ENCODE assay signal across 8 cellular contexts in the genomic region with DNA sequence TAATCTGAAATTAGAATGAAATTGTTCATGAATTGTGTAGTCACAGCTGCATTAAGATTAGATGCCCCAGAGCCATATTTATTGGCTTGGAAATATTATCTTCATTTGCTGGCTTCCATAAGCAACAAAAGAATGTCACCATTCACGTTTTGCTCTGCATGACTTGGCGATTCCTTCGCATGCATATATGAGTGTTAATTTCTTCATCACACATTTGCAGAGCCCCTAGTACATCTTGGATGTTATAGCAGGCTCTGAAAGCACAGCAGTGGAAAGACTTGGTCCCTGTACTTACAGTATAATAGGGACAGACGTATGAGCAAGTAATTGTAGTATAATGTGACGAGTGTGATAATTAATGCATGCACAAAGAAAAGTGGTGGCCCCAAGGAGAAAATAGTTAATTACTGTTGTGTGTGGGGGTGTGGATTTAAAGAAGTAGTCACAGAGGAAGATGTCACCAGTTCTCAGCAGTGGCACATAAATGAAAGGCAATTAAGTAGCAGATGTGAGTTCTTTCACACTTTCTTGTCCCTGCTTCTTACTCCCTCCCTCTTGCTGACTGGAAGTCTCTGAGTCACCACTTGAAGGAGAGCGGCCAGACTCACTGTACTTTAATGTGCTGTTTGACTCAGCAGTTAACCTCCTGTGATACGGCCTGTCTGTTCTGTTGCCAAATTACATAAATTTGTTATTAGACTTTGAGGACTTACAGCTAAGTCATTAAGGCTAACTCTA. TPM values are rescaled to one million over a fixed set of nuclear protein-coding genes. Genes with fewer than 3 reads are reported as not detected.
DNase-seq lines count a peak whose midpoint lies in the region; ATAC-seq and TF ChIP-seq lines count a peak whose summit lies in the region.

No MANE protein-coding gene starts in this region.

- H2BK15ac ChIP-seq in neuronal stem cell (ENCODE audit: low read length), result no peak overlapping the region

- H3K27me3 Mint-ChIP-seq in activated T-cell treated with anti-CD3 and anti-CD28 coated beads, Interleukin-2, amount 50 U/mL, for 72 hours (ENCODE audit: low read depth), result no peaks in the 10 kb centered on the region

- no peak overlapping the region for H3K18ac ChIP-seq in neuronal stem cell (ENCODE audit: low read length)

- H3K9ac ChIP-seq in HUES64 (ENCODE audit: low read depth, low read length) (peak overlapping the region; percentile 15; the same call in 1 of the 2 replicates), neuronal stem cell (ENCODE audit: low read depth, low read length, poor library complexity) (no peak overlapping the region)

- TF ChIP-seq POLR2A in stomach (IDR thresholded peaks at IDR 0.05), result no peak

- no peaks in the 10 kb centered on the region for H3K27me3 ChIP-seq in HUES64 (ENCODE audit: insufficient read depth, low read length)
- no peaks in the 10 kb centered on the region for H3K27me3 ChIP-seq in stomach
- peaks cover 0 to 4% (median 0%) of the 10 kb centered on the region in 3 experiments for H3K27me3 ChIP-seq in neuronal stem cell (ENCODE audit: control insufficient read depth in 3 of 3, insufficient read depth in 3 of 3, low read depth in 1 of 3, low read length in 3 of 3)

- peaks cover 18% of the 10 kb centered on the region for H3K4me1 Mint-ChIP-seq in activated T-cell treated with anti-CD3 and anti-CD28 coated beads, Interleukin-2, amount 50 U/mL, for 72 hours (ENCODE audit: low read depth)

- no peak overlapping the region for H2AFZ ChIP-seq in neuronal stem cell (ENCODE audit: low read length)

- no peaks in the 10 kb centered on the region for H3K9me3 ChIP-seq in HUES64 (ENCODE audit: insufficient read depth, low read depth, low read length)
- H3K9me3 ChIP-seq in stomach, result no peaks in the 10 kb centered on the region
- no peaks in the 10 kb centered on the region for H3K9me3 ChIP-seq in neuronal stem cell (replicated peaks in 1 of 2; ENCODE audit: control insufficient read depth in 2 of 2, insufficient read depth in 1 of 2, low read depth in 1 of 2, low read length in 2 of 2)

- no peak overlapping the region for H2BK120ac ChIP-seq in neuronal stem cell (ENCODE audit: low read depth, low read length)

- WGBS in HUES64, result 48% methylated on average over 7 of the region's 7 CpGs
- 11 to 23% (median 19%) methylated on average over 7 of the region's 7 CpGs for WGBS in stomach, 5 donors
- WGBS in neuronal stem cell (ENCODE audit: extremely low coverage in 2 of 2, insufficient read length in 2 of 2, insufficient replicate concordance in 1 of 2), 2 donors, result no CpG with 5 or more reads among the region's 7 CpGs

- no peaks in the 10 kb centered on the region for H3K79me1 ChIP-seq in neuronal stem cell (ENCODE audit: low read depth, low read length)

- H3K14ac ChIP-seq in neuronal stem cell (ENCODE audit: low read length), result no peak overlapping the region

- peak; percentile 95 to 98 for ATAC-seq in activated T-cell treated with anti-CD3 and anti-CD28 coated beads, Interleukin-2, amount 50 U/mL, for 72 hours (replicated peaks in 1 of 2)
- peak; percentile 71 to 93 for ATAC-seq in left cardiac atrium

- no peak for TF ChIP-seq EP300 in stomach (IDR thresholded peaks at IDR 0.05)

- no peak overlapping the region for H2AK5ac ChIP-seq in neuronal stem cell (ENCODE audit: low read depth, low read length)

- H3K23ac ChIP-seq in neuronal stem cell (ENCODE audit: low read depth, low read length, poor library complexity), result no peak overlapping the region

- peak overlapping the region in 1 of 2 donors; percentile 55 for H3K4me3 Mint-ChIP-seq in activated T-cell treated with anti-CD3 and anti-CD28 coated beads, Interleukin-2, amount 50 U/mL, for 72 hours

- H3K27ac ChIP-seq in C4-2B (peak overlapping the region; percentile 44), HUES64 (ENCODE audit: low read depth, low read length) (peak overlapping the region; percentile 59), stomach (peak overlapping the region in 4 of 5 donors; percentile 50 to 73 (median 64)), neuronal stem cell (replicated peaks; ENCODE audit: low read length) (no peak overlapping the region)

- H3K4ac ChIP-seq in neuronal stem cell (ENCODE audit: low read length), result no peak overlapping the region

- no peak overlapping the region for H4K8ac ChIP-seq in neuronal stem cell (ENCODE audit: low read depth, low read length)

- H3K36me3 ChIP-seq in HUES64 (ENCODE audit: insufficient read depth, low read length) (no peaks in the 10 kb centered on the region), stomach (no peaks in the 10 kb centered on the region), neuronal stem cell (replicated peaks in 1 of 2; ENCODE audit: control insufficient read depth in 2 of 2, insufficient read depth in 2 of 2, low read length in 2 of 2) (no peaks in the 10 kb centered on the region)

- H3K4me2 ChIP-seq in neuronal stem cell (ENCODE audit: insufficient read depth, low read length, poor library complexity, severe bottlenecking), result no peak overlapping the region

- TF ChIP-seq CTCF in C4-2B (conservative IDR thresholded peaks at IDR 0.05) (no peak), stomach (IDR thresholded peaks at IDR 0.05) (no peak)

- H3K4me3 ChIP-seq in HUES64 (ENCODE audit: low read length), result peak overlapping the region; percentile 22; the same call in 1 of the 2 replicates
- no peak overlapping the region for H3K4me3 ChIP-seq in stomach
- H3K4me3 ChIP-seq in neuronal stem cell (ENCODE audit: low read length in 2 of 2), result no peak overlapping the region

- intact Hi-C loops in left cardiac atrium (cut with DNase I) (no loop called here), stomach (cut with DNase I; ENCODE audit: low total_unique reads) (no loop called here)

- no peaks in the 10 kb centered on the region for H3K9me3 Mint-ChIP-seq in activated T-cell treated with anti-CD3 and anti-CD28 coated beads, Interleukin-2, amount 50 U/mL, for 72 hours

- no peak overlapping the region for H2BK5ac ChIP-seq in neuronal stem cell (ENCODE audit: low read length)

- peak; percentile 43 to 46 for DNase-seq in activated T-cell treated with anti-CD3 and anti-CD28 coated beads, Interleukin-2, amount 50 U/mL, for 72 hours
- DNase-seq in left cardiac atrium (peak; percentile 39), stomach (peak; percentile 66), SHP77 treated with DMSO at 0.1 percent for 48 hours (lab: John Stamatoyannopoulos, UW) (no peak), hippocampal formation (lab: John Stamatoyannopoulos, UW) (no peak), neuronal stem cell (ENCODE audit: low spot score) (no peak)

- no peak overlapping the region for H3K27ac Mint-ChIP-seq in activated T-cell treated with anti-CD3 and anti-CD28 coated beads, Interleukin-2, amount 50 U/mL, for 72 hours

- H3K36me3 Mint-ChIP-seq in activated T-cell treated with anti-CD3 and anti-CD28 coated beads, Interleukin-2, amount 50 U/mL, for 72 hours (ENCODE audit: insufficient read depth in 2 of 2), result no peaks in the 10 kb centered on the region

- H4K91ac ChIP-seq in neuronal stem cell (ENCODE audit: low read depth, low read length, poor library complexity), result no peak overlapping the region

- peaks cover 33% of the 10 kb centered on the region for H3K4me1 ChIP-seq in HUES64 (ENCODE audit: insufficient read depth, low read length)
- peaks cover 24 to 82% (median 34%) of the 10 kb centered on the region in 4 donors for H3K4me1 ChIP-seq in stomach
- H3K4me1 ChIP-seq in neuronal stem cell (ENCODE audit: control insufficient read depth in 2 of 2, insufficient read depth in 1 of 2, low read depth in 1 of 2, low read length in 2 of 2), result peaks cover 2 to 4% of the 10 kb centered on the region in 2 donors

- no peak overlapping the region for H2BK12ac ChIP-seq in neuronal stem cell (ENCODE audit: low read length)

RNA-seq across cellular contexts. Expression of a gene that starts 21.0 kb away (rescaled TPM):
- 105 TPM for polyA plus RNA-seq in HUES64 (2013, experiment 1 of 2)
- 117 TPM for polyA plus RNA-seq in HUES64 (2013, experiment 2 of 2)
- total RNA-seq in activated T-cell treated with anti-CD3 and anti-CD28 coated beads, Interleukin-2, amount 50 U/mL, for 72 hours, result 100 to 1,000 TPM in 1 of 2 donors, 10 to 100 TPM in 1; 76.6 to 138 TPM
- total RNA-seq in left cardiac atrium (100 to 1,000 TPM; 313 to 335 TPM), stomach (100 to 1,000 TPM in 2 of 5 donors, 10 to 100 TPM in 2, 1 to 10 TPM in 1; 6.4 to 308 (median 53.9) TPM)
- 100 to 1,000 TPM; 220 to 830 (median 399) TPM for polyA plus RNA-seq in stomach
- polyA plus RNA-seq in neuronal stem cell (2013, experiment 1 of 2), result 3.4 TPM
- 3.2 TPM for polyA plus RNA-seq in neuronal stem cell (2013, experiment 2 of 2)

Comparison
In these comparisons a context has a peak if more than half of its experiments do, and no peak if none do; other contexts are left out.
1. DNase-seq: peak in activated T-cell treated with anti-CD3 and anti-CD28 coated beads, Interleukin-2, amount 50 U/mL, for 72 hours (2 of 2), left cardiac atrium (single experiment) and stomach (single experiment); none in SHP77 treated with DMSO at 0.1 percent for 48 hours (single experiment), hippocampal formation (0 of 2) and neuronal stem cell (single experiment).